Comparison of ENCODE assay signal across 1 cellular context in the genomic region with DNA sequence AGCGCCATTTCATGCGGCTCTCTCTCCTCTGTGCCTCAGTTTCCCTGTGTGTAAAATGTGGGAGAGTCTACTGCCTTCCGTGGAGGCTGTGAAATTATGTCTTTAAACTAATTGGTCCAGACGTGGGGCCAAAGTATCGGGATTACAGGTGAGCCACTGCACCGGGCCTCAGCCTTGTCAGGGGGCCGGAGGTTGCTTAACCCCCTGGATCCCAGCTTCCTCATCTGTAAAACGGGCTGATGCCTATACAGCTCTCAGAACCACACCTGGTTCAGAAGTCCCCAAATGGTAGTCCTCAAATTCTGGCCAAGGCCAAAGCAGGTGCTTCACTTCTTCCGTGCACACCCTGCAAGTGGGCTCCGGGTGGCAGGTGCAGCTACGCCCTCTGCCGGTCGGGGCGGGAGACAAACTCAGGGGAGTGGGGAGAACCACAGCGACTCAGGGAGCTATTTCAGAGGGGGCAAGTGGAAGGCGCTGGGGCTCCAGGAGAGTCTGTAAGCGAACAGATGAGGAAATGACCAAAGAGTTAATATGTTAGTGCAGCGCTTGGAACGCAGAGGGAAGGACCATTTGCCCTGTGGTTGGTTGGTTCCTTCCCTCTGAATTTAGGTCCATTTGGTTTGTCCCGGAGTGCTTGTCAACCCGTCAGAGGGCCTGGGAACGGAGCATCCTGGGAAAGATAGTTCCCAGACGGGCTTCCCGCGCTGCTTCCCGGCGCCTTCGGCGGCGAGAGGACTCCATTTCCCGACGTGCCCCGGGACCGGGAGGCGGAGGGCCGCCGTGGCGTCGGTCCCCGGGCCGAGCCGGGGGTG.
TF ChIP-seq lines count a peak whose summit lies in the region.

A gene (plus strand): TSS at position 812 of the 812 bp plus-strand sequence. CDS start 135 bp downstream, outside the sequence.

TF ChIP-seq in K562, 482 proteins besides CTCF, POLR2A, EP300 and RAD21 (continued from another document and continues in another):
- TF ChIP-seq, protein P1, sequence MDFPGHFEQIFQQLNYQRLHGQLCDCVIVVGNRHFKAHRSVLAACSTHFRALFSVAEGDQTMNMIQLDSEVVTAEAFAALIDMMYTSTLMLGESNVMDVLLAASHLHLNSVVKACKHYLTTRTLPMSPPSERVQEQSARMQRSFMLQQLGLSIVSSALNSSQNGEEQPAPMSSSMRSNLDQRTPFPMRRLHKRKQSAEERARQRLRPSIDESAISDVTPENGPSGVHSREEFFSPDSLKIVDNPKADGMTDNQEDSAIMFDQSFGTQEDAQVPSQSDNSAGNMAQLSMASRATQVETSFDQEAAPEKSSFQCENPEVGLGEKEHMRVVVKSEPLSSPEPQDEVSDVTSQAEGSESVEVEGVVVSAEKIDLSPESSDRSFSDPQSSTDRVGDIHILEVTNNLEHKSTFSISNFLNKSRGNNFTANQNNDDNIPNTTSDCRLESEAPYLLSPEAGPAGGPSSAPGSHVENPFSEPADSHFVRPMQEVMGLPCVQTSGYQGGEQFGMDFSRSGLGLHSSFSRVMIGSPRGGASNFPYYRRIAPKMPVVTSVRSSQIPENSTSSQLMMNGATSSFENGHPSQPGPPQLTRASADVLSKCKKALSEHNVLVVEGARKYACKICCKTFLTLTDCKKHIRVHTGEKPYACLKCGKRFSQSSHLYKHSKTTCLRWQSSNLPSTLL (IDR thresholded peaks at IDR 0.05): no peak
- TF ChIP-seq FOXJ3 (CRISPR knock-in tag; IDR thresholded peaks at IDR 0.05): no peak
- no peak for TF ChIP-seq CBX5 (IDR thresholded peaks at IDR 0.05; ENCODE audit: borderline replicate concordance, low read depth)
- peak; percentile 48 for TF ChIP-seq ETV1 (tag; conservative IDR thresholded peaks at IDR 0.05; ENCODE audit: low read depth)
- peak; percentile 96 for TF ChIP-seq MBD2 (IDR thresholded peaks at IDR 0.05; ENCODE audit: borderline replicate concordance, low read depth)
- TF ChIP-seq ATF7 (IDR thresholded peaks at IDR 0.05): peak; percentile 100
- no peak for TF ChIP-seq SMAD2 (IDR thresholded peaks at IDR 0.05; ENCODE audit: low read depth, low read length)
- no peak for TF ChIP-seq ZNF12 (CRISPR knock-in tag; IDR thresholded peaks at IDR 0.05)
- TF ChIP-seq DMBX1 (CRISPR knock-in tag; IDR thresholded peaks at IDR 0.05; ENCODE audit: borderline replicate concordance): no peak
- no peak for TF ChIP-seq POLR2G (IDR thresholded peaks at IDR 0.05; ENCODE audit: low read depth, low read length)
- no peak for TF ChIP-seq ZNF232 (CRISPR knock-in tag; IDR thresholded peaks at IDR 0.05)
- TF ChIP-seq NUFIP1 (IDR thresholded peaks at IDR 0.05; ENCODE audit: partially characterized antibody): peak; percentile 88
- TF ChIP-seq RBBP5 (IDR thresholded peaks at IDR 0.05; ENCODE audit: borderline replicate concordance, insufficient read depth, low read length, poor library complexity, severe bottlenecking): no peak
- TF ChIP-seq, protein P2, sequence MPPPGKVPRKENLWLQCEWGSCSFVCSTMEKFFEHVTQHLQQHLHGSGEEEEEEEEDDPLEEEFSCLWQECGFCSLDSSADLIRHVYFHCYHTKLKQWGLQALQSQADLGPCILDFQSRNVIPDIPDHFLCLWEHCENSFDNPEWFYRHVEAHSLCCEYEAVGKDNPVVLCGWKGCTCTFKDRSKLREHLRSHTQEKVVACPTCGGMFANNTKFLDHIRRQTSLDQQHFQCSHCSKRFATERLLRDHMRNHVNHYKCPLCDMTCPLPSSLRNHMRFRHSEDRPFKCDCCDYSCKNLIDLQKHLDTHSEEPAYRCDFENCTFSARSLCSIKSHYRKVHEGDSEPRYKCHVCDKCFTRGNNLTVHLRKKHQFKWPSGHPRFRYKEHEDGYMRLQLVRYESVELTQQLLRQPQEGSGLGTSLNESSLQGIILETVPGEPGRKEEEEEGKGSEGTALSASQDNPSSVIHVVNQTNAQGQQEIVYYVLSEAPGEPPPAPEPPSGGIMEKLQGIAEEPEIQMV (tag; conservative IDR thresholded peaks at IDR 0.05; ENCODE audit: low read depth): no peak
- no peak for TF ChIP-seq ZFP30 (CRISPR knock-in tag; IDR thresholded peaks at IDR 0.05; ENCODE audit: borderline replicate concordance)
- no peak for TF ChIP-seq NR2C2 (CRISPR knock-in tag; IDR thresholded peaks at IDR 0.05)
- TF ChIP-seq NR2C2 (tag; IDR thresholded peaks at IDR 0.05): peak; percentile 92
- TF ChIP-seq, protein P3, sequence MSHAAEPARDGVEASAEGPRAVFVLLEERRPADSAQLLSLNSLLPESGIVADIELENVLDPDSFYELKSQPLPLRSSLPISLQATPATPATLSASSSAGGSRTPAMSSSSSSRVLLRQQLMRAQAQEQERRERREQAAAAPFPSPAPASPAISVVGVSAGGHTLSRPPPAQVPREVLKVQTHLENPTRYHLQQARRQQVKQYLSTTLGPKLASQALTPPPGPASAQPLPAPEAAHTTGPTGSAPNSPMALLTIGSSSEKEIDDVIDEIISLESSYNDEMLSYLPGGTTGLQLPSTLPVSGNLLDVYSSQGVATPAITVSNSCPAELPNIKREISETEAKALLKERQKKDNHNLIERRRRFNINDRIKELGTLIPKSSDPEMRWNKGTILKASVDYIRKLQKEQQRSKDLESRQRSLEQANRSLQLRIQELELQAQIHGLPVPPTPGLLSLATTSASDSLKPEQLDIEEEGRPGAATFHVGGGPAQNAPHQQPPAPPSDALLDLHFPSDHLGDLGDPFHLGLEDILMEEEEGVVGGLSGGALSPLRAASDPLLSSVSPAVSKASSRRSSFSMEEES (CRISPR knock-in tag; IDR thresholded peaks at IDR 0.05): no peak
- TF ChIP-seq, protein P4, sequence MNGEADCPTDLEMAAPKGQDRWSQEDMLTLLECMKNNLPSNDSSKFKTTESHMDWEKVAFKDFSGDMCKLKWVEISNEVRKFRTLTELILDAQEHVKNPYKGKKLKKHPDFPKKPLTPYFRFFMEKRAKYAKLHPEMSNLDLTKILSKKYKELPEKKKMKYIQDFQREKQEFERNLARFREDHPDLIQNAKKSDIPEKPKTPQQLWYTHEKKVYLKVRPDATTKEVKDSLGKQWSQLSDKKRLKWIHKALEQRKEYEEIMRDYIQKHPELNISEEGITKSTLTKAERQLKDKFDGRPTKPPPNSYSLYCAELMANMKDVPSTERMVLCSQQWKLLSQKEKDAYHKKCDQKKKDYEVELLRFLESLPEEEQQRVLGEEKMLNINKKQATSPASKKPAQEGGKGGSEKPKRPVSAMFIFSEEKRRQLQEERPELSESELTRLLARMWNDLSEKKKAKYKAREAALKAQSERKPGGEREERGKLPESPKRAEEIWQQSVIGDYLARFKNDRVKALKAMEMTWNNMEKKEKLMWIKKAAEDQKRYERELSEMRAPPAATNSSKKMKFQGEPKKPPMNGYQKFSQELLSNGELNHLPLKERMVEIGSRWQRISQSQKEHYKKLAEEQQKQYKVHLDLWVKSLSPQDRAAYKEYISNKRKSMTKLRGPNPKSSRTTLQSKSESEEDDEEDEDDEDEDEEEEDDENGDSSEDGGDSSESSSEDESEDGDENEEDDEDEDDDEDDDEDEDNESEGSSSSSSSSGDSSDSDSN (IDR thresholded peaks at IDR 0.05; ENCODE audit: borderline replicate concordance in 1 of 2, low read depth in 2 of 2, low read length in 2 of 2): no peak
- 0 out of 2 replicates have a peak, but pooled peaks have one; percentile 43 for TF ChIP-seq DPF2 (IDR thresholded peaks at IDR 0.05)
- 0 out of 2 replicates have a peak, but pooled peaks have one; percentile 45 for TF ChIP-seq HLTF (IDR thresholded peaks at IDR 0.05)
- TF ChIP-seq JUND (IDR thresholded peaks at IDR 0.05; ENCODE audit: borderline replicate concordance, low read depth, low read length): peak; percentile 95
- no peak for TF ChIP-seq JUND (tag; IDR thresholded peaks at IDR 0.05; ENCODE audit: borderline replicate concordance, low read depth, low read length)
- no peak for TF ChIP-seq ZNF551 (CRISPR knock-in tag; IDR thresholded peaks at IDR 0.05)
- TF ChIP-seq, protein P5, sequence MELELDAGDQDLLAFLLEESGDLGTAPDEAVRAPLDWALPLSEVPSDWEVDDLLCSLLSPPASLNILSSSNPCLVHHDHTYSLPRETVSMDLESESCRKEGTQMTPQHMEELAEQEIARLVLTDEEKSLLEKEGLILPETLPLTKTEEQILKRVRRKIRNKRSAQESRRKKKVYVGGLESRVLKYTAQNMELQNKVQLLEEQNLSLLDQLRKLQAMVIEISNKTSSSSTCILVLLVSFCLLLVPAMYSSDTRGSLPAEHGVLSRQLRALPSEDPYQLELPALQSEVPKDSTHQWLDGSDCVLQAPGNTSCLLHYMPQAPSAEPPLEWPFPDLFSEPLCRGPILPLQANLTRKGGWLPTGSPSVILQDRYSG (tag; conservative IDR thresholded peaks at IDR 0.05; ENCODE audit: low read depth): no peak; the same call in 1 of the 2 replicates
- no peak for TF ChIP-seq SNRNP70 (optimal IDR thresholded peaks at IDR 0.05; ENCODE audit: low read depth, low read length)
- no peak; a peak in 1 of 4 replicates for TF ChIP-seq KDM1A (IDR thresholded peaks at IDR 0.05)
- TF ChIP-seq FOXK1 (CRISPR knock-in tag; IDR thresholded peaks at IDR 0.05; ENCODE audit: borderline replicate concordance): no peak
- TF ChIP-seq FUS (optimal IDR thresholded peaks at IDR 0.05; ENCODE audit: low read depth, low read length): no peak
- TF ChIP-seq ZFP36 (IDR thresholded peaks at IDR 0.05; ENCODE audit: low read depth, low read length, partially characterized antibody): no peak
- no peak for TF ChIP-seq CEBPB (tag; IDR thresholded peaks at IDR 0.05)
- no peak for TF ChIP-seq EHMT2 (IDR thresholded peaks at IDR 0.05)
- TF ChIP-seq, protein P6, sequence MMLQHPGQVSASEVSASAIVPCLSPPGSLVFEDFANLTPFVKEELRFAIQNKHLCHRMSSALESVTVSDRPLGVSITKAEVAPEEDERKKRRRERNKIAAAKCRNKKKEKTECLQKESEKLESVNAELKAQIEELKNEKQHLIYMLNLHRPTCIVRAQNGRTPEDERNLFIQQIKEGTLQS (IDR thresholded peaks at IDR 0.05): peak; percentile 26; the same call in 1 of the 2 replicates
- TF ChIP-seq, protein P6 (CRISPR knock-in tag; conservative IDR thresholded peaks at IDR 0.05): 0 out of 2 replicates have a peak, but pooled peaks have one; percentile 34
- TF ChIP-seq, protein P7, sequence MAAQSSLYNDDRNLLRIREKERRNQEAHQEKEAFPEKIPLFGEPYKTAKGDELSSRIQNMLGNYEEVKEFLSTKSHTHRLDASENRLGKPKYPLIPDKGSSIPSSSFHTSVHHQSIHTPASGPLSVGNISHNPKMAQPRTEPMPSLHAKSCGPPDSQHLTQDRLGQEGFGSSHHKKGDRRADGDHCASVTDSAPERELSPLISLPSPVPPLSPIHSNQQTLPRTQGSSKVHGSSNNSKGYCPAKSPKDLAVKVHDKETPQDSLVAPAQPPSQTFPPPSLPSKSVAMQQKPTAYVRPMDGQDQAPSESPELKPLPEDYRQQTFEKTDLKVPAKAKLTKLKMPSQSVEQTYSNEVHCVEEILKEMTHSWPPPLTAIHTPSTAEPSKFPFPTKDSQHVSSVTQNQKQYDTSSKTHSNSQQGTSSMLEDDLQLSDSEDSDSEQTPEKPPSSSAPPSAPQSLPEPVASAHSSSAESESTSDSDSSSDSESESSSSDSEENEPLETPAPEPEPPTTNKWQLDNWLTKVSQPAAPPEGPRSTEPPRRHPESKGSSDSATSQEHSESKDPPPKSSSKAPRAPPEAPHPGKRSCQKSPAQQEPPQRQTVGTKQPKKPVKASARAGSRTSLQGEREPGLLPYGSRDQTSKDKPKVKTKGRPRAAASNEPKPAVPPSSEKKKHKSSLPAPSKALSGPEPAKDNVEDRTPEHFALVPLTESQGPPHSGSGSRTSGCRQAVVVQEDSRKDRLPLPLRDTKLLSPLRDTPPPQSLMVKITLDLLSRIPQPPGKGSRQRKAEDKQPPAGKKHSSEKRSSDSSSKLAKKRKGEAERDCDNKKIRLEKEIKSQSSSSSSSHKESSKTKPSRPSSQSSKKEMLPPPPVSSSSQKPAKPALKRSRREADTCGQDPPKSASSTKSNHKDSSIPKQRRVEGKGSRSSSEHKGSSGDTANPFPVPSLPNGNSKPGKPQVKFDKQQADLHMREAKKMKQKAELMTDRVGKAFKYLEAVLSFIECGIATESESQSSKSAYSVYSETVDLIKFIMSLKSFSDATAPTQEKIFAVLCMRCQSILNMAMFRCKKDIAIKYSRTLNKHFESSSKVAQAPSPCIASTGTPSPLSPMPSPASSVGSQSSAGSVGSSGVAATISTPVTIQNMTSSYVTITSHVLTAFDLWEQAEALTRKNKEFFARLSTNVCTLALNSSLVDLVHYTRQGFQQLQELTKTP (IDR thresholded peaks at IDR 0.05; ENCODE audit: low read depth in 1 of 2, partially characterized antibody in 2 of 2): peak; percentile 66 to 98
- no peak for TF ChIP-seq FOXA3 (CRISPR knock-in tag; conservative IDR thresholded peaks at IDR 0.05 in 1 of 2, IDR thresholded peaks at IDR 0.05 in 1 of 2)
- TF ChIP-seq, protein P8, sequence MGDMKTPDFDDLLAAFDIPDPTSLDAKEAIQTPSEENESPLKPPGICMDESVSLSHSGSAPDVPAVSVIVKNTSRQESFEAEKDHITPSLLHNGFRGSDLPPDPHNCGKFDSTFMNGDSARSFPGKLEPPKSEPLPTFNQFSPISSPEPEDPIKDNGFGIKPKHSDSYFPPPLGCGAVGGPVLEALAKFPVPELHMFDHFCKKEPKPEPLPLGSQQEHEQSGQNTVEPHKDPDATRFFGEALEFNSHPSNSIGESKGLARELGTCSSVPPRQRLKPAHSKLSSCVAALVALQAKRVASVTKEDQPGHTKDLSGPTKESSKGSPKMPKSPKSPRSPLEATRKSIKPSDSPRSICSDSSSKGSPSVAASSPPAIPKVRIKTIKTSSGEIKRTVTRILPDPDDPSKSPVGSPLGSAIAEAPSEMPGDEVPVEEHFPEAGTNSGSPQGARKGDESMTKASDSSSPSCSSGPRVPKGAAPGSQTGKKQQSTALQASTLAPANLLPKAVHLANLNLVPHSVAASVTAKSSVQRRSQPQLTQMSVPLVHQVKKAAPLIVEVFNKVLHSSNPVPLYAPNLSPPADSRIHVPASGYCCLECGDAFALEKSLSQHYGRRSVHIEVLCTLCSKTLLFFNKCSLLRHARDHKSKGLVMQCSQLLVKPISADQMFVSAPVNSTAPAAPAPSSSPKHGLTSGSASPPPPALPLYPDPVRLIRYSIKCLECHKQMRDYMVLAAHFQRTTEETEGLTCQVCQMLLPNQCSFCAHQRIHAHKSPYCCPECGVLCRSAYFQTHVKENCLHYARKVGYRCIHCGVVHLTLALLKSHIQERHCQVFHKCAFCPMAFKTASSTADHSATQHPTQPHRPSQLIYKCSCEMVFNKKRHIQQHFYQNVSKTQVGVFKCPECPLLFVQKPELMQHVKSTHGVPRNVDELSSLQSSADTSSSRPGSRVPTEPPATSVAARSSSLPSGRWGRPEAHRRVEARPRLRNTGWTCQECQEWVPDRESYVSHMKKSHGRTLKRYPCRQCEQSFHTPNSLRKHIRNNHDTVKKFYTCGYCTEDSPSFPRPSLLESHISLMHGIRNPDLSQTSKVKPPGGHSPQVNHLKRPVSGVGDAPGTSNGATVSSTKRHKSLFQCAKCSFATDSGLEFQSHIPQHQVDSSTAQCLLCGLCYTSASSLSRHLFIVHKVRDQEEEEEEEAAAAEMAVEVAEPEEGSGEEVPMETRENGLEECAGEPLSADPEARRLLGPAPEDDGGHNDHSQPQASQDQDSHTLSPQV (IDR thresholded peaks at IDR 0.05): peak; percentile 68; the same call in 1 of the 2 replicates
- no peak for TF ChIP-seq BRCA1 (IDR thresholded peaks at IDR 0.05)
- TF ChIP-seq BRCA1 (CRISPR knock-in tag; IDR thresholded peaks at IDR 0.05): no peak
- no peak for TF ChIP-seq KAT8 (IDR thresholded peaks at IDR 0.05; ENCODE audit: low read depth)
- TF ChIP-seq CCNT2 (IDR thresholded peaks at IDR 0.05; ENCODE audit: borderline replicate concordance, extremely low read depth, insufficient read length, low read depth, low read length): no peak
